ENCODE assay signal across 22 cellular contexts in the genomic region with DNA sequence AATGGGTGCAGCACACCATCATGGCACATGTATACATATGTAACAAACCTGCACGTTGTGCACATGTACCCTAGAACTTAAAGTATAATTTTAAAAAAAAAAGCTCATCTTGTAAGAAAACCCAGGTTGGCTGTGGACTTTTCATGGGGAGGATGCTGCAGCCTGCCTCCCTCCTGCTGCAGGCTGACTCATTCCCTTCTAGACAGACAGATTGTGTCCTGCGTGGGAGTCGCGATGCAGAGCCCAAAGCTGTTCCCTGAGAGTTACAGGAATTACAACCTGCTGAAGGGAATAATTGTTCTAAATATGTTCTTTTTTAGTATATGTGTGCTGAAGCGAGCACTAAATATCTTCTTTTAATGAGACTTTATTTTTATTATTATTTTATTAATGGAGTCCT.
DNase-seq lines count a peak whose midpoint lies in the region; ATAC-seq and TF ChIP-seq lines count a peak whose summit lies in the region.
"Had no signal": no experiment of that assay in that cellular context is flagged by ENCODE, and none has a peak within 500 bp of the region (broad histone marks: within the 10 kb centered on the region; RNA-seq: fewer than 3 reads in every experiment).

No MANE protein-coding gene starts in this region.

- no peak overlapping the region for H3K4me3 ChIP-seq in fibroblast of mammary gland (ENCODE audit: control insufficient read depth, low read depth, low read length)
- H3K4me3 ChIP-seq: ascending aorta, esophagus muscularis mucosa, GM23338, pancreas, sigmoid colon, upper lobe of right lung had no signal

- peak; percentile 9 for DNase-seq in ELR (ENCODE audit: low read depth)
- peak; percentile 56 for DNase-seq in RPMI7951 (ENCODE audit: low read depth)
- peak; percentile 25 for DNase-seq in fibroblast of mammary gland (ENCODE audit: low read depth)
- peak; percentile 76 for DNase-seq in putamen (ENCODE audit: low spot score)
- no peak for DNase-seq in activated naive CD4-positive, alpha-beta T cell (lab: John Stamatoyannopoulos, UW)
- DNase-seq in ureter (ENCODE audit: low spot score) = no peak
- DNase-seq: activated naive CD4-positive, alpha-beta T cell treated with anti-CD3 and anti-CD28 coated beads, Interleukin-2, amount 50 U/mL, for 16 hours; effector memory CD8-positive, alpha-beta T cell; Karpas-422; left colon; mesendoderm; naive thymus-derived CD4-positive, alpha-beta T cell; NCI-H187 treated with DMSO at 0.1 percent for 48 hours; NCI-H748 treated with DMSO at 0.1 percent for 48 hours; pancreas; SHP77; sigmoid colon; upper lobe of right lung had no signal

- no peak for ATAC-seq in GM21825 (IDR thresholded peaks at IDR 0.05; ENCODE audit: unreplicated experiment)
- ATAC-seq: effector memory CD8-positive, alpha-beta T cell; GM23338; left colon; naive thymus-derived CD4-positive, alpha-beta T cell; pancreas had no signal

- no peak for TF ChIP-seq CTCF in fibroblast of mammary gland (conservative IDR thresholded peaks at IDR 0.05; ENCODE audit: control insufficient read depth, insufficient read depth, low read depth, low read length)

Comparison
In these comparisons a context has a peak if more than half of its experiments do, and no peak if none do; other contexts are left out.
1. DNase-seq: peak in ELR (single experiment), RPMI7951 (single experiment), fibroblast of mammary gland (single experiment) and putamen (single experiment); none in activated naive CD4-positive, alpha-beta T cell (0 of 4) and ureter (single experiment).